In the genomic region with DNA sequence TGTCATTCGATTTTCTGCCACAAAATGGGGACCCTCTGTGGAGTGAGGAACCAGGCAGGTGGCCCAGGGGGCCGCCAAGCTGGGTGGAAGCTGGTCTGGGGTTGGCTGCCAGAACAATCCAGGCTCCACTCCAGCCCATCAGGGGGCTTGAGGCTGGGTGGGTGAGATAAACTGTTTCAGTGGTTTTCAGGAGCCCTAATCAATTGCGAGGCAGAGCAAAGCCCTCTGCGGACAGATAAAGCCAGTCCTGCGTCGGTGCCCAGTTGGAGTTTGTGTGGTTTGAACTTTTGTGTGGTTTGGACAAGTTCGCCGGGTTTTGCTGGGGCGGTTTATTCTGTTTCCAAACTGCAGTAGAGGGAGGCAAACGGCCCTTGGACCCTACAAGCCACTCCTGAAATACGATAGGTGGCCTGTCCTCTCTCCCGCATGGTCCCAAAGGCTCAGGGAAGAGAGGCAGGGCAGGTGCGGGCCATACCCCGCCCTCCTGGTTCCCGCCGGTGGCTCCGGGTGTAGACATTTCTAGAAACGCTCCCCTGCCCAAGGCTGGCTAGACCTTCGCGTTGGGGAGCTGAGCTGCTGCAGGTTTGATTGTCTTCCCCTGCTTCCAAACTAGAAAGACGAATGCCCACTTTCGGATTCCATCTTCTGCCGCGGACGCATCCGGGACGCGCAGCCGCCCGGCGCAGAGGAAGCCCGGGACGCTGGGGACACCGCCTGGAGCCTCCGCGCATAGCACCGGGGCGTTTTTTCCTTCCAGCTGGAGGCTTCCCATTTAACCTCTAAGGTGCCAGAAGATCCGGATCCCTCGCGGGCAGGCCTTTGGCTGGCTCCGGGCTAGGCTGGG, we compare ENCODE assay signal across 1 cellular context.
A peak's percentile ranks its signal among the peaks of the same experiment; 100 is the strongest.
TF ChIP-seq lines count a peak whose summit lies in the region.

No MANE protein-coding gene starts in this region.

TF ChIP-seq in A549, 52 proteins besides CTCF, POLR2A, EP300 and RAD21 (continued from another document):
- TF ChIP-seq, protein P1, sequence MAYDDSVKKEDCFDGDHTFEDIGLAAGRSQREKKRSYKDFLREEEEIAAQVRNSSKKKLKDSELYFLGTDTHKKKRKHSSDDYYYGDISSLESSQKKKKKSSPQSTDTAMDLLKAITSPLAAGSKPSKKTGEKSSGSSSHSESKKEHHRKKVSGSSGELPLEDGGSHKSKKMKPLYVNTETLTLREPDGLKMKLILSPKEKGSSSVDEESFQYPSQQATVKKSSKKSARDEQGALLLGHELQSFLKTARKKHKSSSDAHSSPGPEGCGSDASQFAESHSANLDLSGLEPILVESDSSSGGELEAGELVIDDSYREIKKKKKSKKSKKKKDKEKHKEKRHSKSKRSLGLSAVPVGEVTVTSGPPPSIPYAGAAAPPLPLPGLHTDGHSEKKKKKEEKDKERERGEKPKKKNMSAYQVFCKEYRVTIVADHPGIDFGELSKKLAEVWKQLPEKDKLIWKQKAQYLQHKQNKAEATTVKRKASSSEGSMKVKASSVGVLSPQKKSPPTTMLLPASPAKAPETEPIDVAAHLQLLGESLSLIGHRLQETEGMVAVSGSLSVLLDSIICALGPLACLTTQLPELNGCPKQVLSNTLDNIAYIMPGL (CRISPR knock-in tag; IDR thresholded peaks at IDR 0.05; ENCODE audit: borderline replicate concordance) = no peak
- TF ChIP-seq, protein P2, sequence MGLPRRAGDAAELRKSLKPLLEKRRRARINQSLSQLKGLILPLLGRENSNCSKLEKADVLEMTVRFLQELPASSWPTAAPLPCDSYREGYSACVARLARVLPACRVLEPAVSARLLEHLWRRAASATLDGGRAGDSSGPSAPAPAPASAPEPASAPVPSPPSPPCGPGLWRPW (IDR thresholded peaks at IDR 0.05) = no peak
- TF ChIP-seq ZC3H11A (IDR thresholded peaks at IDR 0.05) (no peak), FOXS1 (CRISPR knock-in tag; IDR thresholded peaks at IDR 0.05) (no peak), HOXB5 (CRISPR knock-in tag; IDR thresholded peaks at IDR 0.05) (no peak), RARB (CRISPR knock-in tag; IDR thresholded peaks at IDR 0.05) (no peak), JUNB (IDR thresholded peaks at IDR 0.05) (no peak), HOXB13 (CRISPR knock-in tag; IDR thresholded peaks at IDR 0.05; ENCODE audit: low read depth) (no peak), ELK1 (IDR thresholded peaks at IDR 0.05; ENCODE audit: low read depth, low read length) (no peak), FOSL2 (IDR thresholded peaks at IDR 0.05) (no peak), FOSL2 (CRISPR knock-in tag; IDR thresholded peaks at IDR 0.05) (no peak), JUN (IDR thresholded peaks at IDR 0.05) (peak in 1 of 2 experiments; percentile 29; a peak in 1 of 5 replicates), ZSCAN20 (CRISPR knock-in tag; IDR thresholded peaks at IDR 0.05) (no peak)
- TF ChIP-seq, protein P3, sequence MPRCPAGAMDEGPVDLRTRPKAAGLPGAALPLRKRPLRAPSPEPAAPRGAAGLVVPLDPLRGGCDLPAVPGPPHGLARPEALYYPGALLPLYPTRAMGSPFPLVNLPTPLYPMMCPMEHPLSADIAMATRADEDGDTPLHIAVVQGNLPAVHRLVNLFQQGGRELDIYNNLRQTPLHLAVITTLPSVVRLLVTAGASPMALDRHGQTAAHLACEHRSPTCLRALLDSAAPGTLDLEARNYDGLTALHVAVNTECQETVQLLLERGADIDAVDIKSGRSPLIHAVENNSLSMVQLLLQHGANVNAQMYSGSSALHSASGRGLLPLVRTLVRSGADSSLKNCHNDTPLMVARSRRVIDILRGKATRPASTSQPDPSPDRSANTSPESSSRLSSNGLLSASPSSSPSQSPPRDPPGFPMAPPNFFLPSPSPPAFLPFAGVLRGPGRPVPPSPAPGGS (IDR thresholded peaks at IDR 0.05) = no peak
